ENCODE assay signal across 2 cellular contexts in genomic region chr7:117076426-117076943, GRCh38.
TF ChIP-seq lines count a peak whose summit lies in the region.

No MANE protein-coding gene starts in this region.

TF ChIP-seq in WTC11, 78 proteins besides CTCF, POLR2A, EP300 and RAD21 (continued from another document):
- TF ChIP-seq RELA (CRISPR knock-in tag; IDR thresholded peaks at IDR 0.05; ENCODE audit: borderline replicate concordance) (no peak), CREM (CRISPR knock-in tag; IDR thresholded peaks at IDR 0.05) (no peak)
- TF ChIP-seq, protein P1, sequence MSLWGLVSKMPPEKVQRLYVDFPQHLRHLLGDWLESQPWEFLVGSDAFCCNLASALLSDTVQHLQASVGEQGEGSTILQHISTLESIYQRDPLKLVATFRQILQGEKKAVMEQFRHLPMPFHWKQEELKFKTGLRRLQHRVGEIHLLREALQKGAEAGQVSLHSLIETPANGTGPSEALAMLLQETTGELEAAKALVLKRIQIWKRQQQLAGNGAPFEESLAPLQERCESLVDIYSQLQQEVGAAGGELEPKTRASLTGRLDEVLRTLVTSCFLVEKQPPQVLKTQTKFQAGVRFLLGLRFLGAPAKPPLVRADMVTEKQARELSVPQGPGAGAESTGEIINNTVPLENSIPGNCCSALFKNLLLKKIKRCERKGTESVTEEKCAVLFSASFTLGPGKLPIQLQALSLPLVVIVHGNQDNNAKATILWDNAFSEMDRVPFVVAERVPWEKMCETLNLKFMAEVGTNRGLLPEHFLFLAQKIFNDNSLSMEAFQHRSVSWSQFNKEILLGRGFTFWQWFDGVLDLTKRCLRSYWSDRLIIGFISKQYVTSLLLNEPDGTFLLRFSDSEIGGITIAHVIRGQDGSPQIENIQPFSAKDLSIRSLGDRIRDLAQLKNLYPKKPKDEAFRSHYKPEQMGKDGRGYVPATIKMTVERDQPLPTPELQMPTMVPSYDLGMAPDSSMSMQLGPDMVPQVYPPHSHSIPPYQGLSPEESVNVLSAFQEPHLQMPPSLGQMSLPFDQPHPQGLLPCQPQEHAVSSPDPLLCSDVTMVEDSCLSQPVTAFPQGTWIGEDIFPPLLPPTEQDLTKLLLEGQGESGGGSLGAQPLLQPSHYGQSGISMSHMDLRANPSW (CRISPR knock-in tag; conservative IDR thresholded peaks at IDR 0.05; ENCODE audit: low read depth): no peak

TF ChIP-seq in HepG2, 621 proteins besides CTCF, POLR2A, EP300 and RAD21 (continued from another document and continues in another):
- TF ChIP-seq, protein P2, sequence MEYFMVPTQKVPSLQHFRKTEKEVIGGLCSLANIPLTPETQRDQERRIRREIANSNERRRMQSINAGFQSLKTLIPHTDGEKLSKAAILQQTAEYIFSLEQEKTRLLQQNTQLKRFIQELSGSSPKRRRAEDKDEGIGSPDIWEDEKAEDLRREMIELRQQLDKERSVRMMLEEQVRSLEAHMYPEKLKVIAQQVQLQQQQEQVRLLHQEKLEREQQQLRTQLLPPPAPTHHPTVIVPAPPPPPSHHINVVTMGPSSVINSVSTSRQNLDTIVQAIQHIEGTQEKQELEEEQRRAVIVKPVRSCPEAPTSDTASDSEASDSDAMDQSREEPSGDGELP (IDR thresholded peaks at IDR 0.05; ENCODE audit: borderline replicate concordance, low read depth): peak; percentile 55; the same call in 1 of the 2 replicates
- no peak for TF ChIP-seq ZNF251 (CRISPR knock-in tag; IDR thresholded peaks at IDR 0.05)
- no peak for TF ChIP-seq PHB2 (IDR thresholded peaks at IDR 0.05; ENCODE audit: partially characterized antibody)
- 0 out of 2 replicates have a peak, but pooled peaks have one; percentile 70 for TF ChIP-seq HIC2 (CRISPR knock-in tag; IDR thresholded peaks at IDR 0.05; ENCODE audit: low read depth)
- TF ChIP-seq ZNF687 (CRISPR knock-in tag; IDR thresholded peaks at IDR 0.05): peak; percentile 41; the same call in 1 of the 2 replicates
- TF ChIP-seq FOXP1 (IDR thresholded peaks at IDR 0.05): no peak
- peak; percentile 24; the same call in 1 of the 2 replicates for TF ChIP-seq FOXP1 (CRISPR knock-in tag; IDR thresholded peaks at IDR 0.05)
- TF ChIP-seq MIXL1 (CRISPR knock-in tag; IDR thresholded peaks at IDR 0.05): no peak
- TF ChIP-seq ATF6 (CRISPR knock-in tag; conservative IDR thresholded peaks at IDR 0.05): no peak
- no peak for TF ChIP-seq ZNF382 (CRISPR knock-in tag; IDR thresholded peaks at IDR 0.05; ENCODE audit: borderline replicate concordance)
- no peak for TF ChIP-seq SALL2 (CRISPR knock-in tag; IDR thresholded peaks at IDR 0.05)
- TF ChIP-seq, protein P3, sequence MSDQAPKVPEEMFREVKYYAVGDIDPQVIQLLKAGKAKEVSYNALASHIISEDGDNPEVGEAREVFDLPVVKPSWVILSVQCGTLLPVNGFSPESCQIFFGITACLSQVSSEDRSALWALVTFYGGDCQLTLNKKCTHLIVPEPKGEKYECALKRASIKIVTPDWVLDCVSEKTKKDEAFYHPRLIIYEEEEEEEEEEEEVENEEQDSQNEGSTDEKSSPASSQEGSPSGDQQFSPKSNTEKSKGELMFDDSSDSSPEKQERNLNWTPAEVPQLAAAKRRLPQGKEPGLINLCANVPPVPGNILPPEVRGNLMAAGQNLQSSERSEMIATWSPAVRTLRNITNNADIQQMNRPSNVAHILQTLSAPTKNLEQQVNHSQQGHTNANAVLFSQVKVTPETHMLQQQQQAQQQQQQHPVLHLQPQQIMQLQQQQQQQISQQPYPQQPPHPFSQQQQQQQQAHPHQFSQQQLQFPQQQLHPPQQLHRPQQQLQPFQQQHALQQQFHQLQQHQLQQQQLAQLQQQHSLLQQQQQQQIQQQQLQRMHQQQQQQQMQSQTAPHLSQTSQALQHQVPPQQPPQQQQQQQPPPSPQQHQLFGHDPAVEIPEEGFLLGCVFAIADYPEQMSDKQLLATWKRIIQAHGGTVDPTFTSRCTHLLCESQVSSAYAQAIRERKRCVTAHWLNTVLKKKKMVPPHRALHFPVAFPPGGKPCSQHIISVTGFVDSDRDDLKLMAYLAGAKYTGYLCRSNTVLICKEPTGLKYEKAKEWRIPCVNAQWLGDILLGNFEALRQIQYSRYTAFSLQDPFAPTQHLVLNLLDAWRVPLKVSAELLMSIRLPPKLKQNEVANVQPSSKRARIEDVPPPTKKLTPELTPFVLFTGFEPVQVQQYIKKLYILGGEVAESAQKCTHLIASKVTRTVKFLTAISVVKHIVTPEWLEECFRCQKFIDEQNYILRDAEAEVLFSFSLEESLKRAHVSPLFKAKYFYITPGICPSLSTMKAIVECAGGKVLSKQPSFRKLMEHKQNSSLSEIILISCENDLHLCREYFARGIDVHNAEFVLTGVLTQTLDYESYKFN (CRISPR knock-in tag; conservative IDR thresholded peaks at IDR 0.05): no peak
- no peak for TF ChIP-seq HOXA5 (CRISPR knock-in tag; IDR thresholded peaks at IDR 0.05)
- peak; percentile 82 for TF ChIP-seq ZKSCAN5 (CRISPR knock-in tag; IDR thresholded peaks at IDR 0.05)
- peak; percentile 12; the same call in 1 of the 2 replicates for TF ChIP-seq RXRB (CRISPR knock-in tag; IDR thresholded peaks at IDR 0.05; ENCODE audit: borderline replicate concordance)
- TF ChIP-seq ZNF280B (CRISPR knock-in tag; IDR thresholded peaks at IDR 0.05; ENCODE audit: borderline replicate concordance): 0 out of 2 replicates have a peak, but pooled peaks have one; percentile 16
- peak; percentile 42; the same call in 1 of the 2 replicates for TF ChIP-seq GATAD2A (CRISPR knock-in tag; IDR thresholded peaks at IDR 0.05)
- peak; percentile 6 for TF ChIP-seq TEAD3 (CRISPR knock-in tag; optimal IDR thresholded peaks at IDR 0.05; ENCODE audit: borderline replicate concordance)
- TF ChIP-seq, protein P4, sequence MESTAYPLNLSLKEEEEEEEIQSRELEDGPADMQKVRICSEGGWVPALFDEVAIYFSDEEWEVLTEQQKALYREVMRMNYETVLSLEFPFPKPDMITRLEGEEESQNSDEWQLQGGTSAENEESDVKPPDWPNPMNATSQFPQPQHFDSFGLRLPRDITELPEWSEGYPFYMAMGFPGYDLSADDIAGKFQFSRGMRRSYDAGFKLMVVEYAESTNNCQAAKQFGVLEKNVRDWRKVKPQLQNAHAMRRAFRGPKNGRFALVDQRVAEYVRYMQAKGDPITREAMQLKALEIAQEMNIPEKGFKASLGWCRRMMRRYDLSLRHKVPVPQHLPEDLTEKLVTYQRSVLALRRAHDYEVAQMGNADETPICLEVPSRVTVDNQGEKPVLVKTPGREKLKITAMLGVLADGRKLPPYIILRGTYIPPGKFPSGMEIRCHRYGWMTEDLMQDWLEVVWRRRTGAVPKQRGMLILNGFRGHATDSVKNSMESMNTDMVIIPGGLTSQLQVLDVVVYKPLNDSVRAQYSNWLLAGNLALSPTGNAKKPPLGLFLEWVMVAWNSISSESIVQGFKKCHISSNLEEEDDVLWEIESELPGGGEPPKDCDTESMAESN (CRISPR knock-in tag; conservative IDR thresholded peaks at IDR 0.05): no peak
- TF ChIP-seq PRDM15 (CRISPR knock-in tag; IDR thresholded peaks at IDR 0.05): no peak
- 0 out of 2 replicates have a peak, but pooled peaks have one; percentile 30 for TF ChIP-seq ZNF598 (CRISPR knock-in tag; IDR thresholded peaks at IDR 0.05; ENCODE audit: borderline replicate concordance)
- TF ChIP-seq, protein P5, sequence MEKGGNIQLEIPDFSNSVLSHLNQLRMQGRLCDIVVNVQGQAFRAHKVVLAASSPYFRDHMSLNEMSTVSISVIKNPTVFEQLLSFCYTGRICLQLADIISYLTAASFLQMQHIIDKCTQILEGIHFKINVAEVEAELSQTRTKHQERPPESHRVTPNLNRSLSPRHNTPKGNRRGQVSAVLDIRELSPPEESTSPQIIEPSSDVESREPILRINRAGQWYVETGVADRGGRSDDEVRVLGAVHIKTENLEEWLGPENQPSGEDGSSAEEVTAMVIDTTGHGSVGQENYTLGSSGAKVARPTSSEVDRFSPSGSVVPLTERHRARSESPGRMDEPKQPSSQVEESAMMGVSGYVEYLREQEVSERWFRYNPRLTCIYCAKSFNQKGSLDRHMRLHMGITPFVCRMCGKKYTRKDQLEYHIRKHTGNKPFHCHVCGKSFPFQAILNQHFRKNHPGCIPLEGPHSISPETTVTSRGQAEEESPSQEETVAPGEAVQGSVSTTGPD (CRISPR knock-in tag; IDR thresholded peaks at IDR 0.05): no peak
- peak; percentile 78; the same call in 1 of the 2 replicates for TF ChIP-seq ZNF891 (CRISPR knock-in tag; IDR thresholded peaks at IDR 0.05)
- peak; percentile 62 for TF ChIP-seq SALL1 (CRISPR knock-in tag; IDR thresholded peaks at IDR 0.05)
- TF ChIP-seq HNF4A (CRISPR knock-in tag; IDR thresholded peaks at IDR 0.05): peak; percentile 38; the same call in 1 of the 2 replicates
